ENCODE assay signal across 24 cellular contexts in the genomic region with DNA sequence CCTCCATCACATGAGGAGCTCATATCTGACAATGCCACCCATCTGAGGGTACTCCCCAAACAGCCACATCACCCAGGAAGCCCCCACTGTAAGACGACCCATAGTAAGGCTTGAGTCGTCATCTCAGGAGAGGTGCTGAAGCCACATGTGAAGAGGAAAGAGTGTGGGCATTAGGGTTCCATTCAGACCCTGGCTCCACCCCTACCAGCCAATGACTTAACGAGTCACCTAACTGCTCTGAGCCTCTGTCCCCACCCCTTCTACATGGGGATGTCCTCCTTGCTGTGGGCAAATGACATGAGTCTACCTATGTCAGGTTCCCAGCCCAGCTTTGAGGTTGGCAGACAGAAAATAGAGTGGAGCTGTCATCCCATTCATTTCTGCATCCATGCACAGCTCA. TPM values are rescaled to one million over a fixed set of nuclear protein-coding genes. Genes with fewer than 3 reads are reported as not detected.
DNase-seq lines count a peak whose midpoint lies in the region; ATAC-seq and TF ChIP-seq lines count a peak whose summit lies in the region.
"Had no signal": no experiment of that assay in that cellular context is flagged by ENCODE, and none has a peak within 500 bp of the region (broad histone marks: within the 10 kb centered on the region; RNA-seq: fewer than 3 reads in every experiment).

No MANE protein-coding gene starts in this region.

- peaks cover 5% of the 10 kb centered on the region for H3K9me3 Mint-ChIP-seq in type B pancreatic cell

- peak overlapping the region; percentile 86 for H3K27ac Mint-ChIP-seq in type B pancreatic cell
- H3K27ac Mint-ChIP-seq: B cell; CD4-positive, CD25-positive, alpha-beta regulatory T cell; IgD-negative memory B cell had no signal

- no peak overlapping the region for H3K27ac ChIP-seq in right atrium auricular region
- H3K27ac ChIP-seq in epithelial cell of prostate = peak overlapping the region; percentile 58
- H3K27ac ChIP-seq: 22Rv1, HL-60 had no signal

- ATAC-seq in left cardiac atrium (no peak), GM18873 (IDR thresholded peaks at IDR 0.05; ENCODE audit: low FRiP score, unreplicated experiment) (no peak)

- H3K4me1 ChIP-seq in right atrium auricular region = no peaks in the 10 kb centered on the region
- H3K4me1 ChIP-seq: HAP-1 had no signal

- peak; percentile 22 for DNase-seq in DMS53 (lab: John Stamatoyannopoulos, UW)
- DNase-seq in DMS53 treated with DMSO at 0.1 percent for 48 hours (lab: John Stamatoyannopoulos, UW; ENCODE audit: unreplicated experiment) = no peak
- DNase-seq in right atrium auricular region (ENCODE audit: low spot score) = peak; percentile 18
- no peak for DNase-seq in left cardiac atrium
- no peak for DNase-seq in epithelial cell of prostate (ENCODE audit: low read depth, low spot score)
- DNase-seq in type B pancreatic cell (ENCODE audit: extremely low spot score, unreplicated experiment) = peak; percentile 49
- DNase-seq in DMS114 treated with DMSO at 0.1 percent for 48 hours (lab: John Stamatoyannopoulos, UW; ENCODE audit: unreplicated experiment) = no peak
- DNase-seq: CD4-positive, CD25-positive, alpha-beta regulatory T cell; COR-L47; DND-41; Karpas-422; NCI-H1048; NCI-H1436; NCI-H1930; NCI-H345; NCI-H524 treated with DMSO at 0.1 percent for 48 hours had no signal

- H3K36me3 Mint-ChIP-seq in type B pancreatic cell = peaks cover 3% of the 10 kb centered on the region
- H3K36me3 Mint-ChIP-seq: CD4-positive, CD25-positive, alpha-beta regulatory T cell had no signal

- peaks cover 53% of the 10 kb centered on the region for H3K27me3 Mint-ChIP-seq in type B pancreatic cell
- H3K27me3 Mint-ChIP-seq: CD4-positive, CD25-positive, alpha-beta regulatory T cell had no signal

- H3K27me3 ChIP-seq in right atrium auricular region = no peaks in the 10 kb centered on the region

- H3K9me3 ChIP-seq in right atrium auricular region = no peaks in the 10 kb centered on the region
- H3K9me3 ChIP-seq: HAP-1 had no signal

- H3K36me3 ChIP-seq in right atrium auricular region = no peaks in the 10 kb centered on the region
- H3K36me3 ChIP-seq: HAP-1 had no signal

- H3K4me3 ChIP-seq in right atrium auricular region = no peak overlapping the region
- H3K4me3 ChIP-seq: HAP-1 had no signal

- H3K4me3 Mint-ChIP-seq in type B pancreatic cell = no peak overlapping the region
- H3K4me3 Mint-ChIP-seq: B cell; CD4-positive, CD25-positive, alpha-beta regulatory T cell; IgD-negative memory B cell had no signal

- intact Hi-C loops in left cardiac atrium (cut with DNase I) = no loop called here

- TF ChIP-seq CTCF in right atrium auricular region (IDR thresholded peaks at IDR 0.05) (no peak), type B pancreatic cell (conservative IDR thresholded peaks at IDR 0.05) (no peak)

- no peaks in the 10 kb centered on the region for H3K4me1 Mint-ChIP-seq in type B pancreatic cell (ENCODE audit: unreplicated experiment)
- H3K4me1 Mint-ChIP-seq: B cell, IgD-negative memory B cell had no signal

RNA-seq across cellular contexts. Expression of gene C1QL2, which starts 46.3 kb away (rescaled TPM):
- total RNA-seq in right atrium auricular region (not detected), left cardiac atrium (not detected), type B pancreatic cell (ENCODE audit: low replicate concordance) (1.1 and 1.8 TPM in 2 replicates)
- total RNA-seq: B cell; CD4-positive, CD25-positive, alpha-beta regulatory T cell; G401; MCF 10A had no signal

Comparison
In these comparisons a context has a peak if more than half of its experiments do, and no peak if none do; other contexts are left out.
1. DNase-seq: peak in DMS53 (single experiment), right atrium auricular region (single experiment) and type B pancreatic cell (single experiment); none in DMS53 treated with DMSO at 0.1 percent for 48 hours (single experiment), left cardiac atrium (single experiment), epithelial cell of prostate (single experiment) and DMS114 treated with DMSO at 0.1 percent for 48 hours (single experiment).